In the genomic region with DNA sequence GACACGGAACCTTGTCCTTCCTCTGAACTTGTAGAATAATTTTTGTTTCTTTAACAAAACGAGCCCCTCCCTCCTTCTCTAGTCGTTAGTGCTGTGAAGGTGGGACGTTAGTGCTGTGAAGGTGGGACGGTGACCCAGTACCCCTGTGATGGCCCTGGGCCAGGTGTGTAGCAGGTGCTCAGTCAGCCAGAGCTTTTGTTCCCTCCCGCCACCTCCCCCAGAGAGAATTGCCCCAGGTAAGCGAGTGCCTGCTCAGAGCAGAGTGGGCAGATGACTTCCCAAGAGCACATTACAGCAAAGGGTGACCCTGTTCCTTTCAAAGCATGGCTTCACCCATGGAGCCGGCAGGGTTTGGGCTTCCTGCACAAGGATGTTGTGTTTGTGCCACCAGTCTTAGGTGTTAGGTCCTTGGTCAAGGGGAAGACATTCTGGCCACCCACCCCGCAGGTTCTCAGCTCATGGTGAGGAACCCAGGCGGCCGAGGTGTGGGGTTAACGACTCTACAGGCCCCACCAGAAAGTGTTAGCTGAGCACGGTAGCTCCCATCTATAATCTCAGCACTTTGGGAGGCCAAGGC, we compare ENCODE assay signal across 9 cellular contexts. TPM values are rescaled to one million over a fixed set of nuclear protein-coding genes. Genes with fewer than 3 reads are reported as not detected.
A peak's percentile ranks its signal among the peaks of the same experiment; 100 is the strongest.
DNase-seq lines count a peak whose midpoint lies in the region; ATAC-seq and TF ChIP-seq lines count a peak whose summit lies in the region.
"Had no signal": no experiment of that assay in that cellular context is flagged by ENCODE, and none has a peak within 500 bp of the region (broad histone marks: within the 10 kb centered on the region; RNA-seq: fewer than 3 reads in every experiment).

No MANE protein-coding gene starts in this region.

- DNase-seq in activated CD4-positive, alpha-beta T cell treated with anti-CD3 and anti-CD28 coated beads, Interleukin-2, amount 10 ng/mL, durations not matched to agents 7 days and 5 days = no peak
- no peak for DNase-seq in activated CD4-positive, alpha-beta T cell treated with anti-CD3 and anti-CD28 coated beads for 1 hour
- DNase-seq in RWPE2 (ENCODE audit: low spot score) (no peak), immature natural killer cell (peak; percentile 68 to 74 (median 73)), suprapubic skin (ENCODE audit: low spot score in 2 of 2) (no peak), amniotic stem cell (lab: John Stamatoyannopoulos, UW) (no peak)
- DNase-seq: stimulated activated CD4-positive, alpha-beta T cell treated with anti-CD3 and anti-CD28 coated beads, Interleukin-4, amount 100 ng/mL, for 1 hour had no signal

- TF ChIP-seq CTCF in RWPE2 (IDR thresholded peaks at IDR 0.05; ENCODE audit: poor library complexity, severe bottlenecking) = no peak
- TF ChIP-seq CTCF in suprapubic skin (IDR thresholded peaks at IDR 0.05) = no peak

- peaks cover 79% of the 10 kb centered on the region for H3K4me1 Mint-ChIP-seq in activated CD4-positive, alpha-beta T cell treated with anti-CD3 and anti-CD28 coated beads, Interleukin-2, amount 10 ng/mL, durations not matched to agents 7 days and 5 days
- H3K4me1 Mint-ChIP-seq in immature natural killer cell = peaks cover 81 to 88% of the 10 kb centered on the region in 2 donors

- POLR2A ChIA-PET in activated CD4-positive, alpha-beta T cell treated with anti-CD3 and anti-CD28 coated beads, Interleukin-2, amount 10 ng/mL, durations not matched to agents 7 days and 5 days (lab: Charles Lee) = interaction anchor here (3.4 kb wide), 1 partner anchor 31 kb away, joined by 12 read pairs; a partner anchor contains a TSS

- H3K36me3 ChIP-seq in RWPE2 (ENCODE audit: low read depth) = no peaks in the 10 kb centered on the region
- no peaks in the 10 kb centered on the region for H3K36me3 ChIP-seq in suprapubic skin

- H3K27me3 ChIP-seq in RWPE2 (ENCODE audit: insufficient read depth, poor library complexity, severe bottlenecking) = no peaks in the 10 kb centered on the region
- H3K27me3 ChIP-seq in suprapubic skin = no peaks in the 10 kb centered on the region

- H3K36me3 Mint-ChIP-seq in activated CD4-positive, alpha-beta T cell treated with anti-CD3 and anti-CD28 coated beads, Interleukin-2, amount 10 ng/mL, durations not matched to agents 7 days and 5 days (ENCODE audit: low read depth) = peaks cover 4% of the 10 kb centered on the region
- H3K36me3 Mint-ChIP-seq in immature natural killer cell = no peaks in the 10 kb centered on the region

- no peaks in the 10 kb centered on the region for H3K9me3 ChIP-seq in RWPE2 (ENCODE audit: severe bottlenecking)
- no peaks in the 10 kb centered on the region for H3K9me3 ChIP-seq in suprapubic skin

- H3K27ac ChIP-seq in RWPE2 (ENCODE audit: poor library complexity, severe bottlenecking) (peak overlapping the region; percentile 47), suprapubic skin (peak overlapping the region; percentile 78)

- ATAC-seq in RWPE2 (ENCODE audit: low read depth) (no peak), HG03469 (IDR thresholded peaks at IDR 0.05; ENCODE audit: unreplicated experiment) (no peak), GM21390 (IDR thresholded peaks at IDR 0.05; ENCODE audit: unreplicated experiment) (no peak)

- TF ChIP-seq POLR2A in suprapubic skin (IDR thresholded peaks at IDR 0.05) = no peak

- CTCF ChIA-PET in activated CD4-positive, alpha-beta T cell treated with anti-CD3 and anti-CD28 coated beads, Interleukin-2, amount 10 ng/mL, durations not matched to agents 7 days and 5 days (lab: Charles Lee) = interaction anchor here (0.8 to 2.8 kb wide), 4 partner anchors 12 to 54 kb away, joined by 3 to 9 read pairs (median 3); no protein-coding TSS in a partner anchor

- H3K27ac Mint-ChIP-seq in activated CD4-positive, alpha-beta T cell treated with anti-CD3 and anti-CD28 coated beads, Interleukin-2, amount 10 ng/mL, durations not matched to agents 7 days and 5 days = peak overlapping the region; percentile 96
- peak overlapping the region; percentile 98 to 100 (median 100) for H3K27ac Mint-ChIP-seq in immature natural killer cell

- H3K4me3 ChIP-seq in RWPE2 (ENCODE audit: severe bottlenecking) (no peak overlapping the region), suprapubic skin (no peak overlapping the region)

- H3K4me1 ChIP-seq in RWPE2 (ENCODE audit: insufficient read depth, poor library complexity, severe bottlenecking) (peaks cover 21% of the 10 kb centered on the region), suprapubic skin (peaks cover 83% of the 10 kb centered on the region)

- peak overlapping the region; percentile 72 for H3K4me3 Mint-ChIP-seq in activated CD4-positive, alpha-beta T cell treated with anti-CD3 and anti-CD28 coated beads, Interleukin-2, amount 10 ng/mL, durations not matched to agents 7 days and 5 days
- H3K4me3 Mint-ChIP-seq in immature natural killer cell = peak overlapping the region; percentile 70 to 85 (median 83)

- no peak for TF ChIP-seq EP300 in suprapubic skin (IDR thresholded peaks at IDR 0.05)

- no peaks in the 10 kb centered on the region for H3K27me3 Mint-ChIP-seq in activated CD4-positive, alpha-beta T cell treated with anti-CD3 and anti-CD28 coated beads, Interleukin-2, amount 10 ng/mL, durations not matched to agents 7 days and 5 days
- peaks cover 5 to 14% (median 8%) of the 10 kb centered on the region in 3 donors for H3K27me3 Mint-ChIP-seq in immature natural killer cell (ENCODE audit: low read depth in 3 of 3)

- H3K9me3 Mint-ChIP-seq in activated CD4-positive, alpha-beta T cell treated with anti-CD3 and anti-CD28 coated beads, Interleukin-2, amount 10 ng/mL, durations not matched to agents 7 days and 5 days = no peaks in the 10 kb centered on the region
- no peaks in the 10 kb centered on the region for H3K9me3 Mint-ChIP-seq in immature natural killer cell

- 65% methylated on average over 8 of the region's 13 CpGs for WGBS in suprapubic skin

RNA-seq across cellular contexts. Expression of a gene that starts 30.7 kb away (rescaled TPM):
- total RNA-seq in activated CD4-positive, alpha-beta T cell treated with anti-CD3 and anti-CD28 coated beads, Interleukin-2, amount 10 ng/mL, durations not matched to agents 7 days and 5 days = 10 to 100 TPM; 42.0 to 43.1 TPM
- 1 to 10 TPM; 4.7 to 8.0 (median 6.9) TPM for polyA plus RNA-seq in immature natural killer cell
- total RNA-seq in suprapubic skin = 100 to 1,000 TPM in 2 of 4 donors, 10 to 100 TPM in 2; 85.4 to 149 (median 102) TPM

Comparison
In these comparisons a context has a peak if more than half of its experiments do, and no peak if none do; other contexts are left out.
1. DNase-seq: peak in immature natural killer cell (3 of 3); none in activated CD4-positive, alpha-beta T cell treated with anti-CD3 and anti-CD28 coated beads, Interleukin-2, amount 10 ng/mL, durations not matched to agents 7 days and 5 days (single experiment), activated CD4-positive, alpha-beta T cell treated with anti-CD3 and anti-CD28 coated beads for 1 hour (single experiment), RWPE2 (single experiment), suprapubic skin (0 of 2) and amniotic stem cell (single experiment).